Comparison of ENCODE assay signal across 9 cellular contexts in the genomic region with DNA sequence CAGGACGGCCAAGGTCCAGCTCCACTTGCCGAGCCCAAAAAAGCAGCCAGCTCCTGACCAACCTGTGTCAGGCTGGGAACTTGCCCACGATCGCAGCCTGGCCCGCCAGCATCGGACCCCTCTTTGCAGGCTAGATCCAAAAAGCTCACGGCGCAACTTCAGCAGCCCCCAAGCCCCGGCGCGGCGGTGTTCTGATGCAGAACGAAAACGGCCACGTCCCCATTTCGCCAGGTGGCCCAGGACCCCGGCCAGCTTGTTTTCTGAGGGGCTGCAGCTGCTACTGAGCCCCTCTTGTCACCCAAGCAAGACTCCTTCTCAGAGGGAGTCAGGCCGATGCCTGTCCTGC. TPM values are rescaled to one million over a fixed set of nuclear protein-coding genes. Genes with fewer than 3 reads are reported as not detected.
DNase-seq lines count a peak whose midpoint lies in the region; ATAC-seq and TF ChIP-seq lines count a peak whose summit lies in the region.
"Had no signal": no experiment of that assay in that cellular context is flagged by ENCODE, and none has a peak within 500 bp of the region (broad histone marks: within the 10 kb centered on the region; RNA-seq: fewer than 3 reads in every experiment).

No MANE protein-coding gene starts in this region.

- CTCF ChIA-PET in CD4-positive, alpha-beta memory T cell (lab: Charles Lee; ENCODE audit: partially characterized antibody): interaction anchor here (0.9 to 4.5 kb wide), 4 partner anchors 12 to 225 kb away, joined by 3 to 18 read pairs (median 3); a partner anchor contains a TSS
- CTCF ChIA-PET in PC-9 (lab: Charles Lee): interaction anchor here (0.5 kb wide), 1 partner anchor 18 kb away, joined by 3 read pairs; no protein-coding TSS in a partner anchor

- DNase-seq in CD4-positive, alpha-beta memory T cell: no peak
- DNase-seq in PC-9 (no peak), epithelial cell of proximal tubule (ENCODE audit: low read depth) (no peak), osteocyte (ENCODE audit: extremely low spot score, unreplicated experiment) (no peak), NAMALWA (ENCODE audit: low spot score) (no peak), NCI-H2029 (lab: John Stamatoyannopoulos, UW) (no peak), NCI-H446 (lab: John Stamatoyannopoulos, UW) (no peak)
- DNase-seq: OCI-M1 had no signal

- intact Hi-C loops in CD4-positive, alpha-beta memory T cell (cut with micrococcal nuclease): no loop called here
- intact Hi-C loops in PC-9 (cut with micrococcal nuclease; ENCODE audit: unreplicated experiment): no loop called here

- BruUV-seq in PC-9 (replicated peaks; lab: Mats Ljungman, UMichigan): no TSS peak

- H3K27me3 ChIP-seq in CD4-positive, alpha-beta memory T cell (ENCODE audit: insufficient read depth, low read length): no peaks in the 10 kb centered on the region
- H3K27me3 ChIP-seq in PC-9 (ENCODE audit: insufficient read depth, low read depth): no peaks in the 10 kb centered on the region

- no peak for ATAC-seq in HG03025 (IDR thresholded peaks at IDR 0.05; ENCODE audit: low FRiP score, unreplicated experiment)

- no peaks in the 10 kb centered on the region for H3K9me2 ChIP-seq in PC-9 (ENCODE audit: insufficient read depth)

- peak overlapping the region; percentile 66 to 69 for H3K4me3 ChIP-seq in CD4-positive, alpha-beta memory T cell (ENCODE audit: low read length in 2 of 2)
- H3K4me3 ChIP-seq in PC-9 (peak overlapping the region; percentile 86), epithelial cell of proximal tubule (ENCODE audit: low read depth, low read length) (peak overlapping the region; percentile 94)

- H3K4me1 Mint-ChIP-seq in CD4-positive, alpha-beta memory T cell: peaks cover 18 to 60% (median 39%) of the 10 kb centered on the region in 4 donors
- H3K4me1 Mint-ChIP-seq in osteocyte (ENCODE audit: unreplicated experiment): peaks cover 44% of the 10 kb centered on the region

- POLR2A ChIA-PET in CD4-positive, alpha-beta memory T cell (lab: Charles Lee; ENCODE audit: partially characterized antibody): interaction anchor here (0.6 to 21.2 kb wide), 14 partner anchors 10 to 249 kb away, joined by 3 to 1029 read pairs (median 5); a partner anchor contains a TSS
- POLR2A ChIA-PET in PC-9 (lab: Charles Lee; ENCODE audit: unreplicated experiment): no interaction called here

- peak overlapping the region; percentile 95 for H3K27ac ChIP-seq in CD4-positive, alpha-beta memory T cell (ENCODE audit: low read depth, low read length)
- H3K27ac ChIP-seq in PC-9: no peak overlapping the region

- H3K4me1 ChIP-seq in CD4-positive, alpha-beta memory T cell (ENCODE audit: insufficient read depth, low read length): peaks cover 60% of the 10 kb centered on the region
- peaks cover 37% of the 10 kb centered on the region for H3K4me1 ChIP-seq in PC-9 (replicated peaks; ENCODE audit: insufficient read depth)

- H3K9me3 ChIP-seq in CD4-positive, alpha-beta memory T cell (ENCODE audit: control insufficient read depth in 1 of 2, low read length in 2 of 2): no peaks in the 10 kb centered on the region
- H3K9me3 ChIP-seq in PC-9 (ENCODE audit: insufficient read depth, low read depth): no peaks in the 10 kb centered on the region

- TF ChIP-seq CTCF in PC-9 (conservative IDR thresholded peaks at IDR 0.05) (no peak), epithelial cell of proximal tubule (conservative IDR thresholded peaks at IDR 0.05; ENCODE audit: low read depth, low read length) (no peak), osteocyte (IDR thresholded peaks at IDR 0.05) (no peak)

- peaks cover 54% of the 10 kb centered on the region for H4K20me1 ChIP-seq in PC-9 (ENCODE audit: insufficient read depth)

- peaks cover 0 to 9% (median 0%) of the 10 kb centered on the region in 8 donors for H3K9me3 Mint-ChIP-seq in CD4-positive, alpha-beta memory T cell
- no peaks in the 10 kb centered on the region for H3K9me3 Mint-ChIP-seq in osteocyte (ENCODE audit: unreplicated experiment)

- H3F3A ChIP-seq in PC-9 (ENCODE audit: insufficient read depth, low read depth): peaks cover 34% of the 10 kb centered on the region

- H2AFZ ChIP-seq in PC-9: no peak overlapping the region

- H3K79me2 ChIP-seq in PC-9 (ENCODE audit: low read depth): peaks cover 63% of the 10 kb centered on the region

- H3K36me3 Mint-ChIP-seq in CD4-positive, alpha-beta memory T cell: peaks cover 0 to 18% of the 10 kb centered on the region in 2 donors
- no peaks in the 10 kb centered on the region for H3K36me3 Mint-ChIP-seq in osteocyte (ENCODE audit: unreplicated experiment)

- peak overlapping the region; percentile 85 to 92 (median 89) for H3K4me3 Mint-ChIP-seq in CD4-positive, alpha-beta memory T cell
- H3K4me3 Mint-ChIP-seq in osteocyte (ENCODE audit: unreplicated experiment): peak overlapping the region; percentile 84

- H3K4me2 ChIP-seq in PC-9: peak overlapping the region; percentile 95

- H3K36me3 ChIP-seq in CD4-positive, alpha-beta memory T cell (ENCODE audit: insufficient read depth, low read length): no peaks in the 10 kb centered on the region
- no peaks in the 10 kb centered on the region for H3K36me3 ChIP-seq in PC-9 (ENCODE audit: low read depth)

- peak overlapping the region; percentile 89 to 100 (median 93) for H3K27ac Mint-ChIP-seq in CD4-positive, alpha-beta memory T cell
- H3K27ac Mint-ChIP-seq in osteocyte (ENCODE audit: unreplicated experiment): peak overlapping the region; percentile 80

- peaks cover 0 to 6% of the 10 kb centered on the region in 2 donors for H3K27me3 Mint-ChIP-seq in CD4-positive, alpha-beta memory T cell
- H3K27me3 Mint-ChIP-seq in osteocyte (ENCODE audit: unreplicated experiment): no peaks in the 10 kb centered on the region

RNA-seq across cellular contexts. Expression of a gene that starts 1.3 kb away (rescaled TPM):
- total RNA-seq in CD4-positive, alpha-beta memory T cell: 100 to 1,000 TPM; 315 to 329 TPM
- polyA plus RNA-seq in CD4-positive, alpha-beta memory T cell: 10 to 100 TPM; 40.5 to 75.9 TPM
- total RNA-seq in PC-9 (2021): 155 and 162 TPM in 2 replicates
- total RNA-seq in epithelial cell of proximal tubule: 155 and 193 TPM in 2 replicates
- total RNA-seq in osteocyte: 149 and 157 TPM in 2 replicates

RNA-seq across cellular contexts. Expression of a gene that starts 1.7 kb away (rescaled TPM):
- not detected for total RNA-seq in CD4-positive, alpha-beta memory T cell
- polyA plus RNA-seq in CD4-positive, alpha-beta memory T cell: not detected
- total RNA-seq in PC-9 (2021) (not detected in 2 replicates), epithelial cell of proximal tubule (not detected in 2 replicates), osteocyte (not detected in 2 replicates)

RNA-seq across cellular contexts. Expression of a gene that starts 6.8 kb away (rescaled TPM):
- total RNA-seq in CD4-positive, alpha-beta memory T cell: 100 to 1,000 TPM; 263 to 266 TPM
- 100 to 1,000 TPM; 444 to 632 TPM for polyA plus RNA-seq in CD4-positive, alpha-beta memory T cell
- 168 and 206 TPM in 2 replicates for total RNA-seq in PC-9 (2021)
- total RNA-seq in epithelial cell of proximal tubule: 164 and 281 TPM in 2 replicates
- total RNA-seq in osteocyte: 318 and 327 TPM in 2 replicates

RNA-seq across cellular contexts. Expression of a gene that starts 19.4 kb away (rescaled TPM):
- not detected for total RNA-seq in CD4-positive, alpha-beta memory T cell
- not detected for polyA plus RNA-seq in CD4-positive, alpha-beta memory T cell
- total RNA-seq in PC-9 (2021) (0.11 and 0.13 TPM in 2 replicates), epithelial cell of proximal tubule (under 0.01 and 0.46 TPM in 2 replicates), osteocyte (0.46 TPM in 1 of 2 replicates, not detected in the other)

RNA-seq across cellular contexts. Expression of a gene that starts 20.3 kb away (rescaled TPM):
- total RNA-seq in CD4-positive, alpha-beta memory T cell: 100 to 1,000 TPM; 313 to 319 TPM
- 10 to 100 TPM; 10.7 to 11.2 TPM for polyA plus RNA-seq in CD4-positive, alpha-beta memory T cell
- total RNA-seq in PC-9 (2021) (29.9 and 32.0 TPM in 2 replicates), epithelial cell of proximal tubule (4.3 and 9.7 TPM in 2 replicates), osteocyte (16.7 and 17.8 TPM in 2 replicates)
